ENCODE assay signal across 8 cellular contexts in genomic region chr17:31321481-31321880, GRCh38. TPM values are rescaled to one million over a fixed set of nuclear protein-coding genes. Genes with fewer than 3 reads are reported as not detected.
DNase-seq lines count a peak whose midpoint lies in the region; ATAC-seq and TF ChIP-seq lines count a peak whose summit lies in the region.

Gene EVI2A (minus strand): TSS chr17:31321622. CDS start chr17:31319013, 2,609 bp downstream.

- H3K27me3 Mint-ChIP-seq in CD4-positive, CD25-positive, alpha-beta regulatory T cell: peaks cover 5% of the 10 kb centered on the region

- no peaks in the 10 kb centered on the region for H3K9me3 ChIP-seq in CD4-positive, CD25-positive, alpha-beta regulatory T cell (ENCODE audit: control insufficient read depth in 2 of 2, low read length in 2 of 2)

- peak within 1 kb of the TSS; percentile 99 for H3K4me3 ChIP-seq in CD4-positive, CD25-positive, alpha-beta regulatory T cell (ENCODE audit: low read depth, low read length)
- H3K4me3 ChIP-seq in HL-60 (replicated peaks; ENCODE audit: insufficient read depth, low read length): peak within 1 kb of the TSS; percentile 55
- H3K4me3 ChIP-seq in cardiac fibroblast (replicated peaks in 1 of 2; ENCODE audit: low read depth in 2 of 2, low read length in 2 of 2): peak within 1 kb of the TSS in 1 of 2 donors; percentile 26

- TF ChIP-seq CTCF in HL-60 (IDR thresholded peaks at IDR 0.05; ENCODE audit: insufficient read depth, low read length) (no peak), cardiac fibroblast (IDR thresholded peaks at IDR 0.05; ENCODE audit: low read depth, low read length) (no peak)

- H3K36me3 Mint-ChIP-seq in CD4-positive, CD25-positive, alpha-beta regulatory T cell: peaks cover 24% of the 10 kb centered on the region

- ATAC-seq in CD4-positive, CD25-positive, alpha-beta regulatory T cell (ENCODE audit: low read depth in 2 of 2): peak; percentile 78 to 79

- no peaks in the 10 kb centered on the region for H3K27me3 ChIP-seq in CD4-positive, CD25-positive, alpha-beta regulatory T cell (ENCODE audit: control insufficient read depth, insufficient read depth, low read length)
- H3K27me3 ChIP-seq in HL-60 (ENCODE audit: insufficient read depth, poor library complexity, severe bottlenecking): no peaks in the 10 kb centered on the region

- peaks cover 44% of the 10 kb centered on the region for H3K4me1 ChIP-seq in CD4-positive, CD25-positive, alpha-beta regulatory T cell (ENCODE audit: control insufficient read depth, insufficient read depth, low read length, poor library complexity, severe bottlenecking)

- peaks cover 16 to 34% (median 27%) of the 10 kb centered on the region in 4 donors for H3K4me1 Mint-ChIP-seq in CD4-positive, CD25-positive, alpha-beta regulatory T cell

- peaks cover 0 to 1% (median 0%) of the 10 kb centered on the region in 7 donors for H3K9me3 Mint-ChIP-seq in CD4-positive, CD25-positive, alpha-beta regulatory T cell

- peak; percentile 72 to 92 (median 82) for DNase-seq in CD4-positive, CD25-positive, alpha-beta regulatory T cell
- DNase-seq in HL-60 (ENCODE audit: low read depth in 1 of 2, low spot score in 1 of 2): peak; percentile 81 to 91
- peak; percentile 65 for DNase-seq in activated CD4-positive, CD25-positive, alpha-beta regulatory T cell treated with anti-CD3 and anti-CD28 coated beads, Interleukin-2, amount 50 U/mL, for 16 hours (ENCODE audit: low read depth, low spot score)
- DNase-seq in cardiac fibroblast (ENCODE audit: low read depth in 2 of 2): peak; percentile 81 to 87
- peak; percentile 59 for DNase-seq in midbrain (lab: John Stamatoyannopoulos, UW)
- peak; percentile 44 to 76 for DNase-seq in stimulated activated CD8-positive, alpha-beta memory T cell treated with anti-CD3 and anti-CD28 coated beads, Interleukin-7, amount 100 ng/mL, for 48 hours (ENCODE audit: extremely low read depth in 1 of 2, low read depth in 1 of 2)
- no peak for DNase-seq in cortex of kidney (lab: John Stamatoyannopoulos, UW)
- no peak for DNase-seq in iPS-NIHi7 (ENCODE audit: extremely low spot score)

- peaks cover 8% of the 10 kb centered on the region for H3K36me3 ChIP-seq in CD4-positive, CD25-positive, alpha-beta regulatory T cell (ENCODE audit: control insufficient read depth, insufficient read depth, low read length)

- peak within 1 kb of the TSS; percentile 92 for H3K27ac ChIP-seq in CD4-positive, CD25-positive, alpha-beta regulatory T cell (ENCODE audit: insufficient read depth, low read length, poor library complexity, severe bottlenecking)
- peak within 1 kb of the TSS; percentile 89 for H3K27ac ChIP-seq in HL-60 (replicated peaks)

- peak within 1 kb of the TSS; percentile 88 to 95 (median 92) for H3K4me3 Mint-ChIP-seq in CD4-positive, CD25-positive, alpha-beta regulatory T cell

- peak within 1 kb of the TSS; percentile 91 to 96 (median 92) for H3K27ac Mint-ChIP-seq in CD4-positive, CD25-positive, alpha-beta regulatory T cell

RNA-seq across cellular contexts. Expression of gene EVI2A, which starts in this region (rescaled TPM):
- total RNA-seq in CD4-positive, CD25-positive, alpha-beta regulatory T cell: 77.4 TPM
- 100 to 1,000 TPM in 1 of 4 donors, 10 to 100 TPM in 3; 47.5 to 111 (median 64.7) TPM for polyA plus RNA-seq in CD4-positive, CD25-positive, alpha-beta regulatory T cell

Comparison
In these comparisons a context has a peak if more than half of its experiments do, and no peak if none do; other contexts are left out.
1. DNase-seq: peak in CD4-positive, CD25-positive, alpha-beta regulatory T cell (3 of 3), HL-60 (2 of 2), activated CD4-positive, CD25-positive, alpha-beta regulatory T cell treated with anti-CD3 and anti-CD28 coated beads, Interleukin-2, amount 50 U/mL, for 16 hours (single experiment), cardiac fibroblast (2 of 2), midbrain (single experiment) and stimulated activated CD8-positive, alpha-beta memory T cell treated with anti-CD3 and anti-CD28 coated beads, Interleukin-7, amount 100 ng/mL, for 48 hours (2 of 2); none in cortex of kidney (single experiment) and iPS-NIHi7 (single experiment).